2 cellular contexts compared by ENCODE assay signal in the genomic region with DNA sequence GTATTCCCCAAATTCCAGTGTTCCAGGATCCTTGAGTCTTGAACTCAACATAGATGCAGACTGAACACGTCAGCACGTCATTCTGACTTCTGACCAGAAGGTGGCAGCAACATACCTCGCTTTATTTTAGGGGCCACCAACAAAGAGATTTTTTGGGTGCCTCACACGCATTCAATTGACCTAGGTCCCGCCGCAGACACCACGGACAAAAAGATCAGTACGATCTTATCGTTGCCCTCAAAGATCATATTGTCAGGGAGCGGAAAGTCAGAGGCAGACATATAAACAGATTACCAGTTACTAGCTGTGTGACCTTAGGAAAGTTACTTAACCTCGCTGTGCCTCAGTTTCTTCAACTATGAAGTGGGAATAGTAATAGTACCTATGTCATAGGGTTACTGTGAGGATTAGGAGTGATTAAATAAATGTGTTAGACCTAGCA.
TF ChIP-seq lines count a peak whose summit lies in the region.

No MANE protein-coding gene starts in this region.

TF ChIP-seq in IMR-90, 13 proteins besides CTCF, POLR2A, EP300 and RAD21:
- TF ChIP-seq MAFK (IDR thresholded peaks at IDR 0.05; ENCODE audit: low read depth, low read length) (0 out of 2 replicates have a peak, but pooled peaks have one; percentile 22), FOS (IDR thresholded peaks at IDR 0.05; ENCODE audit: low read depth, low read length) (no peak), RCOR1 (IDR thresholded peaks at IDR 0.05; ENCODE audit: insufficient replicate concordance, low read length) (no peak), SMC3 (IDR thresholded peaks at IDR 0.05; ENCODE audit: low read depth, low read length) (peak; percentile 39; the same call in 1 of the 2 replicates), MAZ (IDR thresholded peaks at IDR 0.05; ENCODE audit: borderline replicate concordance, low read depth, low read length) (no peak), BHLHE40 (IDR thresholded peaks at IDR 0.05; ENCODE audit: low read depth, low read length) (no peak)
- TF ChIP-seq, protein P1, sequence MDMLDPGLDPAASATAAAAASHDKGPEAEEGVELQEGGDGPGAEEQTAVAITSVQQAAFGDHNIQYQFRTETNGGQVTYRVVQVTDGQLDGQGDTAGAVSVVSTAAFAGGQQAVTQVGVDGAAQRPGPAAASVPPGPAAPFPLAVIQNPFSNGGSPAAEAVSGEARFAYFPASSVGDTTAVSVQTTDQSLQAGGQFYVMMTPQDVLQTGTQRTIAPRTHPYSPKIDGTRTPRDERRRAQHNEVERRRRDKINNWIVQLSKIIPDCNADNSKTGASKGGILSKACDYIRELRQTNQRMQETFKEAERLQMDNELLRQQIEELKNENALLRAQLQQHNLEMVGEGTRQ (IDR thresholded peaks at IDR 0.05; ENCODE audit: low read depth, low read length) = no peak
- TF ChIP-seq, protein P2, sequence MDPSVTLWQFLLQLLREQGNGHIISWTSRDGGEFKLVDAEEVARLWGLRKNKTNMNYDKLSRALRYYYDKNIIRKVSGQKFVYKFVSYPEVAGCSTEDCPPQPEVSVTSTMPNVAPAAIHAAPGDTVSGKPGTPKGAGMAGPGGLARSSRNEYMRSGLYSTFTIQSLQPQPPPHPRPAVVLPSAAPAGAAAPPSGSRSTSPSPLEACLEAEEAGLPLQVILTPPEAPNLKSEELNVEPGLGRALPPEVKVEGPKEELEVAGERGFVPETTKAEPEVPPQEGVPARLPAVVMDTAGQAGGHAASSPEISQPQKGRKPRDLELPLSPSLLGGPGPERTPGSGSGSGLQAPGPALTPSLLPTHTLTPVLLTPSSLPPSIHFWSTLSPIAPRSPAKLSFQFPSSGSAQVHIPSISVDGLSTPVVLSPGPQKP (IDR thresholded peaks at IDR 0.05; ENCODE audit: borderline replicate concordance, low read depth, low read length) = no peak

TF ChIP-seq in K562, 482 proteins besides CTCF, POLR2A, EP300 and RAD21 (continues in another document):
- TF ChIP-seq HDGF (IDR thresholded peaks at IDR 0.05) = peak; percentile 42; the same call in 1 of the 2 replicates
- TF ChIP-seq RB1 (IDR thresholded peaks at IDR 0.05; ENCODE audit: low read depth) = 0 out of 2 replicates have a peak, but pooled peaks have one; percentile 27
- TF ChIP-seq BCOR (IDR thresholded peaks at IDR 0.05) = peak; percentile 98
- peak; percentile 43; the same call in 1 of the 2 replicates for TF ChIP-seq ATF1 (CRISPR knock-in tag; IDR thresholded peaks at IDR 0.05)
- peak; percentile 89 for TF ChIP-seq ATF1 (tag; IDR thresholded peaks at IDR 0.05)
- TF ChIP-seq PHB (CRISPR knock-in tag; IDR thresholded peaks at IDR 0.05) = no peak
- TF ChIP-seq FOS (IDR thresholded peaks at IDR 0.05; ENCODE audit: extremely low read depth, insufficient read length) = no peak
- TF ChIP-seq, protein P3, sequence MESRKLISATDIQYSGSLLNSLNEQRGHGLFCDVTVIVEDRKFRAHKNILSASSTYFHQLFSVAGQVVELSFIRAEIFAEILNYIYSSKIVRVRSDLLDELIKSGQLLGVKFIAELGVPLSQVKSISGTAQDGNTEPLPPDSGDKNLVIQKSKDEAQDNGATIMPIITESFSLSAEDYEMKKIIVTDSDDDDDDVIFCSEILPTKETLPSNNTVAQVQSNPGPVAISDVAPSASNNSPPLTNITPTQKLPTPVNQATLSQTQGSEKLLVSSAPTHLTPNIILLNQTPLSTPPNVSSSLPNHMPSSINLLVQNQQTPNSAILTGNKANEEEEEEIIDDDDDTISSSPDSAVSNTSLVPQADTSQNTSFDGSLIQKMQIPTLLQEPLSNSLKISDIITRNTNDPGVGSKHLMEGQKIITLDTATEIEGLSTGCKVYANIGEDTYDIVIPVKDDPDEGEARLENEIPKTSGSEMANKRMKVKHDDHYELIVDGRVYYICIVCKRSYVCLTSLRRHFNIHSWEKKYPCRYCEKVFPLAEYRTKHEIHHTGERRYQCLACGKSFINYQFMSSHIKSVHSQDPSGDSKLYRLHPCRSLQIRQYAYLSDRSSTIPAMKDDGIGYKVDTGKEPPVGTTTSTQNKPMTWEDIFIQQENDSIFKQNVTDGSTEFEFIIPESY (CRISPR knock-in tag; IDR thresholded peaks at IDR 0.05) = peak; percentile 65
- TF ChIP-seq ATF7 (IDR thresholded peaks at IDR 0.05) = peak; percentile 72
- TF ChIP-seq GABPA (tag; conservative IDR thresholded peaks at IDR 0.05; ENCODE audit: low read depth) = no peak
- TF ChIP-seq, protein P4, sequence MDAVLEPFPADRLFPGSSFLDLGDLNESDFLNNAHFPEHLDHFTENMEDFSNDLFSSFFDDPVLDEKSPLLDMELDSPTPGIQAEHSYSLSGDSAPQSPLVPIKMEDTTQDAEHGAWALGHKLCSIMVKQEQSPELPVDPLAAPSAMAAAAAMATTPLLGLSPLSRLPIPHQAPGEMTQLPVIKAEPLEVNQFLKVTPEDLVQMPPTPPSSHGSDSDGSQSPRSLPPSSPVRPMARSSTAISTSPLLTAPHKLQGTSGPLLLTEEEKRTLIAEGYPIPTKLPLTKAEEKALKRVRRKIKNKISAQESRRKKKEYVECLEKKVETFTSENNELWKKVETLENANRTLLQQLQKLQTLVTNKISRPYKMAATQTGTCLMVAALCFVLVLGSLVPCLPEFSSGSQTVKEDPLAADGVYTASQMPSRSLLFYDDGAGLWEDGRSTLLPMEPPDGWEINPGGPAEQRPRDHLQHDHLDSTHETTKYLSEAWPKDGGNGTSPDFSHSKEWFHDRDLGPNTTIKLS (IDR thresholded peaks at IDR 0.05; ENCODE audit: borderline replicate concordance, low read depth) = peak; percentile 68; the same call in 1 of the 2 replicates
- peak; percentile 63; the same call in 1 of the 2 replicates for TF ChIP-seq MTA3 (IDR thresholded peaks at IDR 0.05; ENCODE audit: borderline replicate concordance)
- TF ChIP-seq BRD9 (IDR thresholded peaks at IDR 0.05; ENCODE audit: low read depth, partially characterized antibody) = peak; percentile 90
- TF ChIP-seq ZNF717 (CRISPR knock-in tag; IDR thresholded peaks at IDR 0.05) = no peak
- TF ChIP-seq TBL1XR1 (IDR thresholded peaks at IDR 0.05; ENCODE audit: low read length in 2 of 2) = no peak; a peak in 1 of 4 replicates
- no peak for TF ChIP-seq RAD51 (IDR thresholded peaks at IDR 0.05; ENCODE audit: borderline replicate concordance, low read depth)
- peak; percentile 76 for TF ChIP-seq HDAC2 (IDR thresholded peaks at IDR 0.05)
- TF ChIP-seq JUND (IDR thresholded peaks at IDR 0.05; ENCODE audit: borderline replicate concordance, low read depth, low read length) = peak; percentile 66; the same call in 1 of the 2 replicates
- TF ChIP-seq JUND (tag; IDR thresholded peaks at IDR 0.05; ENCODE audit: borderline replicate concordance, low read depth, low read length) = peak; percentile 51; the same call in 2 of the 3 replicates
- TF ChIP-seq, protein P5, sequence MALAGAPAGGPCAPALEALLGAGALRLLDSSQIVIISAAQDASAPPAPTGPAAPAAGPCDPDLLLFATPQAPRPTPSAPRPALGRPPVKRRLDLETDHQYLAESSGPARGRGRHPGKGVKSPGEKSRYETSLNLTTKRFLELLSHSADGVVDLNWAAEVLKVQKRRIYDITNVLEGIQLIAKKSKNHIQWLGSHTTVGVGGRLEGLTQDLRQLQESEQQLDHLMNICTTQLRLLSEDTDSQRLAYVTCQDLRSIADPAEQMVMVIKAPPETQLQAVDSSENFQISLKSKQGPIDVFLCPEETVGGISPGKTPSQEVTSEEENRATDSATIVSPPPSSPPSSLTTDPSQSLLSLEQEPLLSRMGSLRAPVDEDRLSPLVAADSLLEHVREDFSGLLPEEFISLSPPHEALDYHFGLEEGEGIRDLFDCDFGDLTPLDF (CRISPR knock-in tag; IDR thresholded peaks at IDR 0.05) = no peak
- TF ChIP-seq MBD2 (IDR thresholded peaks at IDR 0.05; ENCODE audit: borderline replicate concordance, low read depth) = no peak
- TF ChIP-seq ZFP1 (CRISPR knock-in tag; IDR thresholded peaks at IDR 0.05) = no peak
- no peak for TF ChIP-seq JUN (IDR thresholded peaks at IDR 0.05; ENCODE audit: borderline replicate concordance, low read depth, low read length)
- TF ChIP-seq JUN (CRISPR knock-in tag; IDR thresholded peaks at IDR 0.05; ENCODE audit: borderline replicate concordance) = no peak
- peak; percentile 50; the same call in 1 of the 2 replicates for TF ChIP-seq FOXM1 (IDR thresholded peaks at IDR 0.05; ENCODE audit: low read depth)
- TF ChIP-seq FOXM1 (CRISPR knock-in tag; IDR thresholded peaks at IDR 0.05; ENCODE audit: low read depth) = no peak
- no peak for TF ChIP-seq SREBF2 (CRISPR knock-in tag; IDR thresholded peaks at IDR 0.05)
- TF ChIP-seq NR1H2 (CRISPR knock-in tag; IDR thresholded peaks at IDR 0.05) = no peak
- TF ChIP-seq, protein P6, sequence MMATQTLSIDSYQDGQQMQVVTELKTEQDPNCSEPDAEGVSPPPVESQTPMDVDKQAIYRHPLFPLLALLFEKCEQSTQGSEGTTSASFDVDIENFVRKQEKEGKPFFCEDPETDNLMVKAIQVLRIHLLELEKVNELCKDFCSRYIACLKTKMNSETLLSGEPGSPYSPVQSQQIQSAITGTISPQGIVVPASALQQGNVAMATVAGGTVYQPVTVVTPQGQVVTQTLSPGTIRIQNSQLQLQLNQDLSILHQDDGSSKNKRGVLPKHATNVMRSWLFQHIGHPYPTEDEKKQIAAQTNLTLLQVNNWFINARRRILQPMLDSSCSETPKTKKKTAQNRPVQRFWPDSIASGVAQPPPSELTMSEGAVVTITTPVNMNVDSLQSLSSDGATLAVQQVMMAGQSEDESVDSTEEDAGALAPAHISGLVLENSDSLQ (IDR thresholded peaks at IDR 0.05) = peak; percentile 31
- TF ChIP-seq, protein P7, sequence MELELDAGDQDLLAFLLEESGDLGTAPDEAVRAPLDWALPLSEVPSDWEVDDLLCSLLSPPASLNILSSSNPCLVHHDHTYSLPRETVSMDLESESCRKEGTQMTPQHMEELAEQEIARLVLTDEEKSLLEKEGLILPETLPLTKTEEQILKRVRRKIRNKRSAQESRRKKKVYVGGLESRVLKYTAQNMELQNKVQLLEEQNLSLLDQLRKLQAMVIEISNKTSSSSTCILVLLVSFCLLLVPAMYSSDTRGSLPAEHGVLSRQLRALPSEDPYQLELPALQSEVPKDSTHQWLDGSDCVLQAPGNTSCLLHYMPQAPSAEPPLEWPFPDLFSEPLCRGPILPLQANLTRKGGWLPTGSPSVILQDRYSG (tag; conservative IDR thresholded peaks at IDR 0.05; ENCODE audit: low read depth) = no peak
- TF ChIP-seq, protein P8, sequence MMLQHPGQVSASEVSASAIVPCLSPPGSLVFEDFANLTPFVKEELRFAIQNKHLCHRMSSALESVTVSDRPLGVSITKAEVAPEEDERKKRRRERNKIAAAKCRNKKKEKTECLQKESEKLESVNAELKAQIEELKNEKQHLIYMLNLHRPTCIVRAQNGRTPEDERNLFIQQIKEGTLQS (IDR thresholded peaks at IDR 0.05) = 0 out of 2 replicates have a peak, but pooled peaks have one; percentile 17
- TF ChIP-seq, protein P8 (CRISPR knock-in tag; conservative IDR thresholded peaks at IDR 0.05) = no peak
- no peak for TF ChIP-seq PTTG1 (tag; IDR thresholded peaks at IDR 0.05; ENCODE audit: low read depth)
- no peak for TF ChIP-seq FIP1L1 (IDR thresholded peaks at IDR 0.05; ENCODE audit: low read depth, low read length, poor library complexity, severe bottlenecking)
- peak; percentile 74 for TF ChIP-seq SMC3 (conservative IDR thresholded peaks at IDR 0.05; ENCODE audit: insufficient read depth, low read depth, low read length)
- peak; percentile 82 for TF ChIP-seq ADNP (tag; IDR thresholded peaks at IDR 0.05)
- no peak for TF ChIP-seq YBX1 (IDR thresholded peaks at IDR 0.05)
- no peak for TF ChIP-seq FOXP1 (CRISPR knock-in tag; IDR thresholded peaks at IDR 0.05)
- TF ChIP-seq HLTF (IDR thresholded peaks at IDR 0.05) = no peak
- no peak for TF ChIP-seq NFRKB (IDR thresholded peaks at IDR 0.05; ENCODE audit: low read depth)
- no peak for TF ChIP-seq RFX7 (CRISPR knock-in tag; IDR thresholded peaks at IDR 0.05)
- 0 out of 2 replicates have a peak, but pooled peaks have one; percentile 46 for TF ChIP-seq ESRRA (IDR thresholded peaks at IDR 0.05; ENCODE audit: borderline replicate concordance, low read depth)
- TF ChIP-seq HDAC1 (IDR thresholded peaks at IDR 0.05) = peak in 1 of 2 experiments; percentile 55; a peak in 1 of 4 replicates
- no peak for TF ChIP-seq HMG20B (CRISPR knock-in tag; IDR thresholded peaks at IDR 0.05)
- TF ChIP-seq, protein P9, sequence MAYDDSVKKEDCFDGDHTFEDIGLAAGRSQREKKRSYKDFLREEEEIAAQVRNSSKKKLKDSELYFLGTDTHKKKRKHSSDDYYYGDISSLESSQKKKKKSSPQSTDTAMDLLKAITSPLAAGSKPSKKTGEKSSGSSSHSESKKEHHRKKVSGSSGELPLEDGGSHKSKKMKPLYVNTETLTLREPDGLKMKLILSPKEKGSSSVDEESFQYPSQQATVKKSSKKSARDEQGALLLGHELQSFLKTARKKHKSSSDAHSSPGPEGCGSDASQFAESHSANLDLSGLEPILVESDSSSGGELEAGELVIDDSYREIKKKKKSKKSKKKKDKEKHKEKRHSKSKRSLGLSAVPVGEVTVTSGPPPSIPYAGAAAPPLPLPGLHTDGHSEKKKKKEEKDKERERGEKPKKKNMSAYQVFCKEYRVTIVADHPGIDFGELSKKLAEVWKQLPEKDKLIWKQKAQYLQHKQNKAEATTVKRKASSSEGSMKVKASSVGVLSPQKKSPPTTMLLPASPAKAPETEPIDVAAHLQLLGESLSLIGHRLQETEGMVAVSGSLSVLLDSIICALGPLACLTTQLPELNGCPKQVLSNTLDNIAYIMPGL (CRISPR knock-in tag; IDR thresholded peaks at IDR 0.05) = no peak
- peak in 1 of 2 experiments; percentile 90; a peak in 3 of 4 replicates for TF ChIP-seq KDM1A (IDR thresholded peaks at IDR 0.05)
- TF ChIP-seq, protein P10, sequence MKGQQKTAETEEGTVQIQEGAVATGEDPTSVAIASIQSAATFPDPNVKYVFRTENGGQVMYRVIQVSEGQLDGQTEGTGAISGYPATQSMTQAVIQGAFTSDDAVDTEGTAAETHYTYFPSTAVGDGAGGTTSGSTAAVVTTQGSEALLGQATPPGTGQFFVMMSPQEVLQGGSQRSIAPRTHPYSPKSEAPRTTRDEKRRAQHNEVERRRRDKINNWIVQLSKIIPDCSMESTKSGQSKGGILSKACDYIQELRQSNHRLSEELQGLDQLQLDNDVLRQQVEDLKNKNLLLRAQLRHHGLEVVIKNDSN (CRISPR knock-in tag; IDR thresholded peaks at IDR 0.05) = no peak
- TF ChIP-seq ZNF75A (CRISPR knock-in tag; IDR thresholded peaks at IDR 0.05) = no peak
- no peak for TF ChIP-seq CBFA2T2 (conservative IDR thresholded peaks at IDR 0.05)
- 0 out of 4 replicates have a peak, but pooled peaks of 1 of the 2 experiments have one; percentile 52 for TF ChIP-seq TEAD1 (CRISPR knock-in tag; IDR thresholded peaks at IDR 0.05)
- TF ChIP-seq ARID2 (IDR thresholded peaks at IDR 0.05) = peak; percentile 32; the same call in 1 of the 2 replicates
- peak in 1 of 2 experiments; percentile 24; a peak in 1 of 4 replicates for TF ChIP-seq RCOR1 (IDR thresholded peaks at IDR 0.05; ENCODE audit: borderline replicate concordance in 1 of 2, low read depth in 2 of 2, low read length in 2 of 2)
- peak; percentile 50; the same call in 1 of the 2 replicates for TF ChIP-seq CREB1 (IDR thresholded peaks at IDR 0.05)
- TF ChIP-seq CREB1 (CRISPR knock-in tag; IDR thresholded peaks at IDR 0.05) = peak; percentile 82
- no peak for TF ChIP-seq SUPT5H (IDR thresholded peaks at IDR 0.05)
- peak; percentile 15; the same call in 1 of the 2 replicates for TF ChIP-seq NFE2 (IDR thresholded peaks at IDR 0.05; ENCODE audit: low read depth)
- TF ChIP-seq LCOR (CRISPR knock-in tag; IDR thresholded peaks at IDR 0.05) = peak; percentile 80; the same call in 1 of the 2 replicates
- no peak for TF ChIP-seq POLR3A (IDR thresholded peaks at IDR 0.05; ENCODE audit: borderline replicate concordance, extremely low read depth, insufficient read depth, insufficient read length)
